ENCODE assay signal across 1 cellular context in genomic region chr5:39452846-39453245, GRCh38.
TF ChIP-seq lines count a peak whose summit lies in the region.

No MANE protein-coding gene starts in this region.

TF ChIP-seq in HepG2, 621 proteins besides CTCF, POLR2A, EP300 and RAD21 (continued from another document):
- TF ChIP-seq ZNF318 (CRISPR knock-in tag; IDR thresholded peaks at IDR 0.05) (no peak), CHCHD3 (CRISPR knock-in tag; IDR thresholded peaks at IDR 0.05) (no peak), NFYB (CRISPR knock-in tag; IDR thresholded peaks at IDR 0.05) (no peak), RARA (CRISPR knock-in tag; IDR thresholded peaks at IDR 0.05) (no peak), ZNF75D (CRISPR knock-in tag; IDR thresholded peaks at IDR 0.05; ENCODE audit: borderline replicate concordance) (no peak), ZNF883 (CRISPR knock-in tag; IDR thresholded peaks at IDR 0.05; ENCODE audit: not compliant biosample characterization) (no peak), ZNF510 (CRISPR knock-in tag; IDR thresholded peaks at IDR 0.05; ENCODE audit: low read depth) (no peak), JARID2 (CRISPR knock-in tag; IDR thresholded peaks at IDR 0.05; ENCODE audit: insufficient replicate concordance) (no peak), SIX4 (CRISPR knock-in tag; IDR thresholded peaks at IDR 0.05) (no peak), CREB1 (IDR thresholded peaks at IDR 0.05) (no peak), CREB1 (CRISPR knock-in tag; IDR thresholded peaks at IDR 0.05) (no peak), NBN (conservative IDR thresholded peaks at IDR 0.05) (no peak), NAIF1 (CRISPR knock-in tag; IDR thresholded peaks at IDR 0.05; ENCODE audit: borderline replicate concordance) (no peak), CCDC6 (CRISPR knock-in tag; IDR thresholded peaks at IDR 0.05) (no peak), ZNF234 (CRISPR knock-in tag; conservative IDR thresholded peaks at IDR 0.05) (no peak), ZXDC (CRISPR knock-in tag; IDR thresholded peaks at IDR 0.05) (no peak), ZSCAN5A (CRISPR knock-in tag; IDR thresholded peaks at IDR 0.05; ENCODE audit: borderline replicate concordance) (no peak), RNF219 (CRISPR knock-in tag; IDR thresholded peaks at IDR 0.05) (no peak)
